Comparison of ENCODE assay signal across 10 cellular contexts in genomic region chr3:116444819-116445290, GRCh38. TPM values are rescaled to one million over a fixed set of nuclear protein-coding genes. Genes with fewer than 3 reads are reported as not detected.
DNase-seq lines count a peak whose midpoint lies in the region; ATAC-seq and TF ChIP-seq lines count a peak whose summit lies in the region.
"Had no signal": no experiment of that assay in that cellular context is flagged by ENCODE, and none has a peak within 500 bp of the region (broad histone marks: within the 10 kb centered on the region; RNA-seq: fewer than 3 reads in every experiment).

No MANE protein-coding gene starts in this region.

- H3K14ac ChIP-seq in IMR-90 (replicated peaks; ENCODE audit: low read depth, low read length): peak overlapping the region; percentile 88

- H2BK15ac ChIP-seq in IMR-90 (ENCODE audit: low read depth, low read length): no peak overlapping the region; the same call in 1 of the 3 replicates

- H3K4me2 ChIP-seq in IMR-90 (ENCODE audit: low read depth, low read length): peak overlapping the region; percentile 99

- H3K9me3 Mint-ChIP-seq in stimulated activated effector memory CD8-positive, alpha-beta T cell treated with anti-CD3 and anti-CD28 coated beads, Interleukin-12 subunit alpha, Interleukin-12 subunit beta, amount 100 ng/mL, for 72 hours: peaks cover 8% of the 10 kb centered on the region
- H3K9me3 Mint-ChIP-seq: dendritic cell treated with granulocyte-macrophage colony-stimulating factor and Interleukin-4, amounts not matched to agents 40 ng/mL and 50 ng/mL, for 4 days; T-helper 2 cell treated with Interferon-gamma antibody and Interleukin-4, amounts not matched to agents 5 μg/mL and 100 μg/mL, for 36 hours had no signal

- H3K4me3 ChIP-seq in IMR-90 (ENCODE audit: insufficient read depth, low read depth, low read length): peak overlapping the region; percentile 67

- in situ Hi-C loops in IMR-90 (cut with MboI; ENCODE audit: low sequenced_read_pairs): loop anchor here (10.0 kb wide), 1 partner anchor 300 kb away; no protein-coding TSS in a partner anchor

- no peaks in the 10 kb centered on the region for H3K4me1 Mint-ChIP-seq in stimulated activated effector memory CD8-positive, alpha-beta T cell treated with anti-CD3 and anti-CD28 coated beads, Interleukin-12 subunit alpha, Interleukin-12 subunit beta, amount 100 ng/mL, for 72 hours

- H3K36me3 Mint-ChIP-seq in stimulated activated effector memory CD8-positive, alpha-beta T cell treated with anti-CD3 and anti-CD28 coated beads, Interleukin-12 subunit alpha, Interleukin-12 subunit beta, amount 100 ng/mL, for 72 hours: no peaks in the 10 kb centered on the region

- H3K23ac ChIP-seq in IMR-90 (ENCODE audit: low read depth, low read length): peak overlapping the region; percentile 90

- H4K8ac ChIP-seq in IMR-90 (ENCODE audit: low read depth in 2 of 2, low read length in 2 of 2): peak overlapping the region in 1 of 2 experiments; percentile 11; a peak in 1 of 4 replicates

- no TSS peak for BruUV-seq in IMR-90 (replicated peaks; lab: Mats Ljungman, UMichigan)

- peaks cover 7% of the 10 kb centered on the region for H3K4me1 ChIP-seq in IMR-90 (ENCODE audit: control insufficient read depth, insufficient read depth, low read length)

- DNase-seq in IMR-90: no peak
- peak in 33 of 61 donors; percentile 8 to 72 (median 31) for DNase-seq in caudate nucleus (lab: John Stamatoyannopoulos, UW)
- peak; percentile 64 for DNase-seq in islet precursor cell
- no peak for DNase-seq in stimulated activated effector memory CD8-positive, alpha-beta T cell treated with anti-CD3 and anti-CD28 coated beads, Interleukin-12 subunit alpha, Interleukin-12 subunit beta, amount 100 ng/mL, for 72 hours (ENCODE audit: low spot score in 2 of 2)
- DNase-seq in erythroblast (lab: John Stamatoyannopoulos, UW): no peak
- no peak for DNase-seq in H4 (ENCODE audit: low spot score)
- no peak for DNase-seq in EL

- ATAC-seq in IMR-90 (ENCODE audit: low read depth) (peak; percentile 54), GM19463 (IDR thresholded peaks at IDR 0.05; ENCODE audit: unreplicated experiment) (no peak)
- peak; percentile 21 for ATAC-seq in stimulated activated effector memory CD8-positive, alpha-beta T cell treated with anti-CD3 and anti-CD28 coated beads, Interleukin-12 subunit alpha, Interleukin-12 subunit beta, amount 100 ng/mL, for 72 hours

- no peaks in the 10 kb centered on the region for H3K36me3 ChIP-seq in IMR-90 (ENCODE audit: control insufficient read depth, insufficient read depth, low read length)

- TF ChIP-seq CTCF in IMR-90 (conservative IDR thresholded peaks at IDR 0.05; ENCODE audit: low read depth, low read length): no peak

- peak overlapping the region; percentile 26; the same call in 1 of the 2 replicates for H2BK20ac ChIP-seq in IMR-90 (ENCODE audit: low read depth, low read length)

- H2AFZ ChIP-seq in IMR-90 (replicated peaks; ENCODE audit: low read length, poor library complexity): peak overlapping the region; percentile 90

- peak overlapping the region; percentile 66 for H3K9ac ChIP-seq in IMR-90 (ENCODE audit: low read depth, low read length)

- no peak overlapping the region for H3K4me3 Mint-ChIP-seq in stimulated activated effector memory CD8-positive, alpha-beta T cell treated with anti-CD3 and anti-CD28 coated beads, Interleukin-12 subunit alpha, Interleukin-12 subunit beta, amount 100 ng/mL, for 72 hours
- H3K4me3 Mint-ChIP-seq: dendritic cell treated with granulocyte-macrophage colony-stimulating factor and Interleukin-4, amounts not matched to agents 40 ng/mL and 50 ng/mL, for 4 days; T-helper 2 cell treated with Interferon-gamma antibody and Interleukin-4, amounts not matched to agents 5 μg/mL and 100 μg/mL, for 36 hours had no signal

- H4K91ac ChIP-seq in IMR-90 (ENCODE audit: insufficient read depth, low read depth, low read length): peak overlapping the region; percentile 64

- H3K27ac ChIP-seq in IMR-90 (ENCODE audit: insufficient read depth, low read length) (peak overlapping the region; percentile 43), caudate nucleus (ENCODE audit: low read depth, low read length) (peak overlapping the region; percentile 91)

- 0% methylated on average over 14 of the region's 26 CpGs; no CpG with 5 or more reads in 1 of the 2 experiments for WGBS in IMR-90 (ENCODE audit: extremely low coverage in 2 of 2, insufficient read length in 1 of 2), 2 experiments

- H2BK120ac ChIP-seq in IMR-90 (ENCODE audit: low read depth, low read length): peak overlapping the region; percentile 82

- H3K27me3 ChIP-seq in IMR-90 (ENCODE audit: control insufficient read depth, insufficient read depth, low read length): no peaks in the 10 kb centered on the region

- no peaks in the 10 kb centered on the region for H4K20me1 ChIP-seq in IMR-90 (ENCODE audit: insufficient read depth, low read length)

- CTCF ChIA-PET in IMR-90 (lab: Yijun Ruan, JAX): no interaction called here

- peak overlapping the region; percentile 44; the same call in 1 of the 2 replicates for H2AK5ac ChIP-seq in IMR-90 (ENCODE audit: low read depth, low read length)

- H4K5ac ChIP-seq in IMR-90 (ENCODE audit: low read depth, low read length): peak overlapping the region; percentile 18; the same call in 1 of the 2 replicates

- TF ChIP-seq RAD21 in IMR-90 (IDR thresholded peaks at IDR 0.05; ENCODE audit: low read length): no peak

- H3K27ac Mint-ChIP-seq in stimulated activated effector memory CD8-positive, alpha-beta T cell treated with anti-CD3 and anti-CD28 coated beads, Interleukin-12 subunit alpha, Interleukin-12 subunit beta, amount 100 ng/mL, for 72 hours: no peak overlapping the region
- H3K27ac Mint-ChIP-seq: dendritic cell treated with granulocyte-macrophage colony-stimulating factor and Interleukin-4, amounts not matched to agents 40 ng/mL and 50 ng/mL, for 4 days; T-helper 2 cell treated with Interferon-gamma antibody and Interleukin-4, amounts not matched to agents 5 μg/mL and 100 μg/mL, for 36 hours had no signal

- no peak for TF ChIP-seq POLR2A in IMR-90 (IDR thresholded peaks at IDR 0.05; ENCODE audit: low read depth, low read length)
- TF ChIP-seq POLR2A in erythroblast (IDR thresholded peaks at IDR 0.05; ENCODE audit: low read length): no peak

- no peaks in the 10 kb centered on the region for H3K9me3 ChIP-seq in IMR-90 (ENCODE audit: control insufficient read depth, insufficient read depth, low read length)

- no peaks in the 10 kb centered on the region for H3K79me1 ChIP-seq in IMR-90 (ENCODE audit: low read depth in 1 of 2, low read length in 2 of 2)

- dilution Hi-C loops in IMR-90 (cut with HindIII; ENCODE audit: low sequenced_read_pairs, unreplicated experiment): no loop called here

- peak overlapping the region; percentile 43; the same call in 1 of the 2 replicates for H3K56ac ChIP-seq in IMR-90 (ENCODE audit: extremely low read depth, insufficient read depth, low read length)

- intact Hi-C loops in IMR-90 (cut with micrococcal nuclease): loop anchor here (5.0 to 10.0 kb wide), 5 partner anchors 298 to 620 kb away; no protein-coding TSS in a partner anchor

- H3K18ac ChIP-seq in IMR-90 (ENCODE audit: low read depth, low read length): peak overlapping the region; percentile 71; the same call in 1 of the 2 replicates

- POLR2A ChIA-PET in IMR-90 (lab: Charles Lee; ENCODE audit: unreplicated experiment): no interaction called here

- H2AK9ac ChIP-seq in IMR-90 (replicated peaks; ENCODE audit: low read depth, low read length, poor library complexity): peak overlapping the region; percentile 62

- H2BK5ac ChIP-seq in IMR-90 (ENCODE audit: low read depth, low read length, poor library complexity, severe bottlenecking): no peak overlapping the region

- H3K9me1 ChIP-seq in IMR-90 (ENCODE audit: insufficient read depth, low read length): no peaks in the 10 kb centered on the region

- H3K4ac ChIP-seq in IMR-90 (ENCODE audit: low read depth, low read length): peak overlapping the region; percentile 52

TF ChIP-seq in IMR-90, 13 proteins besides CTCF, POLR2A, EP300 and RAD21 (continues in another document):
- TF ChIP-seq BHLHE40 (IDR thresholded peaks at IDR 0.05; ENCODE audit: low read depth, low read length) (no peak), MAFK (IDR thresholded peaks at IDR 0.05; ENCODE audit: low read depth, low read length) (no peak), MXI1 (IDR thresholded peaks at IDR 0.05; ENCODE audit: borderline replicate concordance, low read depth, low read length) (no peak), MAZ (IDR thresholded peaks at IDR 0.05; ENCODE audit: borderline replicate concordance, low read depth, low read length) (no peak), RCOR1 (IDR thresholded peaks at IDR 0.05; ENCODE audit: insufficient replicate concordance, low read length) (no peak), SMC3 (IDR thresholded peaks at IDR 0.05; ENCODE audit: low read depth, low read length) (no peak), CHD1 (IDR thresholded peaks at IDR 0.05; ENCODE audit: low read depth, low read length) (no peak), FOS (IDR thresholded peaks at IDR 0.05; ENCODE audit: low read depth, low read length) (no peak), CEBPB (IDR thresholded peaks at IDR 0.05; ENCODE audit: low read depth, low read length) (no peak), RFX5 (IDR thresholded peaks at IDR 0.05; ENCODE audit: low read depth, low read length) (no peak)
- TF ChIP-seq, protein P1, sequence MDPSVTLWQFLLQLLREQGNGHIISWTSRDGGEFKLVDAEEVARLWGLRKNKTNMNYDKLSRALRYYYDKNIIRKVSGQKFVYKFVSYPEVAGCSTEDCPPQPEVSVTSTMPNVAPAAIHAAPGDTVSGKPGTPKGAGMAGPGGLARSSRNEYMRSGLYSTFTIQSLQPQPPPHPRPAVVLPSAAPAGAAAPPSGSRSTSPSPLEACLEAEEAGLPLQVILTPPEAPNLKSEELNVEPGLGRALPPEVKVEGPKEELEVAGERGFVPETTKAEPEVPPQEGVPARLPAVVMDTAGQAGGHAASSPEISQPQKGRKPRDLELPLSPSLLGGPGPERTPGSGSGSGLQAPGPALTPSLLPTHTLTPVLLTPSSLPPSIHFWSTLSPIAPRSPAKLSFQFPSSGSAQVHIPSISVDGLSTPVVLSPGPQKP (IDR thresholded peaks at IDR 0.05; ENCODE audit: borderline replicate concordance, low read depth, low read length): no peak
- TF ChIP-seq, protein P2, sequence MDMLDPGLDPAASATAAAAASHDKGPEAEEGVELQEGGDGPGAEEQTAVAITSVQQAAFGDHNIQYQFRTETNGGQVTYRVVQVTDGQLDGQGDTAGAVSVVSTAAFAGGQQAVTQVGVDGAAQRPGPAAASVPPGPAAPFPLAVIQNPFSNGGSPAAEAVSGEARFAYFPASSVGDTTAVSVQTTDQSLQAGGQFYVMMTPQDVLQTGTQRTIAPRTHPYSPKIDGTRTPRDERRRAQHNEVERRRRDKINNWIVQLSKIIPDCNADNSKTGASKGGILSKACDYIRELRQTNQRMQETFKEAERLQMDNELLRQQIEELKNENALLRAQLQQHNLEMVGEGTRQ (IDR thresholded peaks at IDR 0.05; ENCODE audit: low read depth, low read length): no peak

RNA-seq across cellular contexts. Expression of gene LSAMP, which starts 0.4 kb away (rescaled TPM):
- 7.9 and 8.1 TPM in 2 replicates for total RNA-seq in IMR-90 (2012; rRNA removed)
- 7.9 and 8.0 TPM in 2 replicates for polyA plus RNA-seq in IMR-90 (2012; rRNA removed)
- 3.0 and 3.3 TPM in 2 replicates for polyA plus RNA-seq in IMR-90 (2012; cell fraction: cytosol; rRNA removed)
- polyA plus RNA-seq in IMR-90 (2012; cell fraction: nucleus; rRNA removed; ENCODE audit: low replicate concordance): 1.6 and 10.7 TPM in 2 replicates
- 4.7 and 5.9 TPM in 2 replicates for total RNA-seq in H4 (2014; rRNA removed; shearing (Covaris generic))

Comparison
In these comparisons a context has a peak if more than half of its experiments do, and no peak if none do; other contexts are left out.
1. DNase-seq: peak in caudate nucleus (33 of 61) and islet precursor cell (single experiment); none in IMR-90 (single experiment), stimulated activated effector memory CD8-positive, alpha-beta T cell treated with anti-CD3 and anti-CD28 coated beads, Interleukin-12 subunit alpha, Interleukin-12 subunit beta, amount 100 ng/mL, for 72 hours (0 of 2), erythroblast (0 of 2), H4 (single experiment) and EL (single experiment).